Comparison of ENCODE assay signal across 8 cellular contexts in the genomic region with DNA sequence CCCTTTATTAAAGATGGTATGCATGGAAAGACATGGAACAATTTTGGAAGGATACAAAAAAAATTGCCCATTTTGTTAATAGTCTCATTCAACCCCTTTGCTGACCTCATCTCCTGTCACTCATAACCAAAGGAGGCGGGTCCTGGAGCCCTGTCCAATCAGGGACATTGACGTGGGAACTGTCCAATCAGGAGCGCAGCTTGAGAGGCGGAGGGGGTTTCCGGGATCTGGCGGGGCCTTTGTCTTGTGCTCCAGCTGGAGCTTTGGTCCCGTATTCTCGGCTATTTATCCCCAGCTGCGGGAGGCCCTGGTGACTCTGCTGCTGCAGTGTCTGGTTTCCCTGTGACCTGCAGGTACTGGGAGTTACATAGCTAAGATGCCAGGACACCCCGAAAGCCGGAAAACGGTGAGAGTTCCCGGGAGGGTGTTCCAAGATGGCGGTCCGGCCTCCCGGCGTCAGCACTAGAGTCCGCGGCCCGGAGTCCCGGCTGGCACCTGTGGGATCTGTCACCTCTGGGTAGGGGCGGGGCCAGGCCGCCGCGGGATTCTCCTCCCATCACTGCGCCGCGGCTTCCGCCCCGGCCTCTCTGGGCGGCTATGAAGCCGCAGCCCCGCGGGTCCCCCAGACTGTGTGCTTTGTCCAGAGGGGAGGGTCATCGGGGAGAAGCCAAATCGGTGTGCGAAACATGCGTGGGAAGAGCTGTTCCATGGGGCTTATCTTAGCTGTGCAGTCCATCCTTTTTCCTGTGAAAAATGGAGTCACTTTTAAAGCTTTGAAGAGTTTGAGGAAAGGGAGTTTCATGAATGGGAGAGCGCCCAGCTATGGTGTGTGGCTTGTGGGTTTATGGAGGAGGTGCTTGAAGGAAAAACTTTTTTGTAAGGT. TPM values are rescaled to one million over a fixed set of nuclear protein-coding genes. Genes with fewer than 3 reads are reported as not detected.
DNase-seq lines count a peak whose midpoint lies in the region; ATAC-seq and TF ChIP-seq lines count a peak whose summit lies in the region.

ZNF678 (plus strand) TSS at position 238 of the 883 bp plus-strand sequence. CDS start 87,436 bp downstream, outside the sequence.

- peak within 1 kb of the TSS; percentile 50 to 79 for H3K4me3 ChIP-seq in right atrium auricular region
- peak within 1 kb of the TSS; percentile 54 to 63 for H3K4me3 ChIP-seq in prostate gland
- H3K4me3 ChIP-seq in urinary bladder (ENCODE audit: low read depth, low read length) = peak within 1 kb of the TSS; percentile 63

- H3K36me3 ChIP-seq in right atrium auricular region (no peaks in the 10 kb centered on the region), prostate gland (no peaks in the 10 kb centered on the region), urinary bladder (ENCODE audit: insufficient read depth) (no peaks in the 10 kb centered on the region)

- H3K9me3 ChIP-seq in T-helper 17 cell (ENCODE audit: control insufficient read depth, low read length, poor library complexity, severe bottlenecking) (no peaks in the 10 kb centered on the region), right atrium auricular region (no peaks in the 10 kb centered on the region), prostate gland (no peaks in the 10 kb centered on the region)

- DNase-seq in NCI-H1694 treated with DMSO at 0.1 percent for 48 hours (lab: John Stamatoyannopoulos, UW) = peak; percentile 91
- DNase-seq in T-helper 17 cell = peak; percentile 63 to 74 (median 72)
- peak; percentile 15 to 94 (median 85) for DNase-seq in anterior cingulate cortex (lab: John Stamatoyannopoulos, UW)
- DNase-seq in right atrium auricular region (ENCODE audit: low spot score) = peak; percentile 96
- DNase-seq in prostate gland (ENCODE audit: low spot score) = peak; percentile 93

- H3K4me1 Mint-ChIP-seq in T-helper 17 cell = peaks cover 22% of the 10 kb centered on the region

- peak; percentile 96 for ATAC-seq in GM18499 (IDR thresholded peaks at IDR 0.05; ENCODE audit: insufficient read depth, unreplicated experiment)
- peak; percentile 96 for ATAC-seq in HG02938 (IDR thresholded peaks at IDR 0.05; ENCODE audit: unreplicated experiment)
- ATAC-seq in T-helper 17 cell = peak; percentile 95

- TF ChIP-seq CTCF in right atrium auricular region (IDR thresholded peaks at IDR 0.05) = no peak
- peak in 1 of 4 experiments; percentile 6 for TF ChIP-seq CTCF in prostate gland (IDR thresholded peaks at IDR 0.05)

- H3K27ac Mint-ChIP-seq in T-helper 17 cell = peak within 1 kb of the TSS; percentile 93

- H3K4me1 ChIP-seq in right atrium auricular region (peaks cover 0 to 15% of the 10 kb centered on the region in 2 donors), prostate gland (replicated peaks) (no peaks in the 10 kb centered on the region), urinary bladder (ENCODE audit: insufficient read depth) (no peaks in the 10 kb centered on the region)

- no peak for TF ChIP-seq POLR2A in prostate gland (IDR thresholded peaks at IDR 0.05)

- under 1% methylated on average over 39 of the region's 39 CpGs for WGBS in prostate gland
- WGBS in urinary bladder = under 1% methylated on average over 39 of the region's 39 CpGs

- peak within 1 kb of the TSS; percentile 93 for H3K4me3 Mint-ChIP-seq in T-helper 17 cell

- H3K27me3 Mint-ChIP-seq in T-helper 17 cell = peaks cover under 1% of the 10 kb centered on the region

- peak within 1 kb of the TSS; percentile 80 to 87 for H3K27ac ChIP-seq in right atrium auricular region
- peak within 1 kb of the TSS; percentile 88 to 93 for H3K27ac ChIP-seq in prostate gland
- peak within 1 kb of the TSS; percentile 87 for H3K27ac ChIP-seq in urinary bladder (ENCODE audit: low read depth)

- intact Hi-C loops in prostate gland (cut with DNase I) = loop anchor here (5.0 kb wide), 1 partner anchor 174 kb away; the partner anchor contains the start of genes JMJD4 and SNAP47

- H3K36me3 Mint-ChIP-seq in T-helper 17 cell (ENCODE audit: low read depth) = peaks cover 8% of the 10 kb centered on the region

- H3K27me3 ChIP-seq in right atrium auricular region (peaks cover 0 to 10% of the 10 kb centered on the region in 2 donors), prostate gland (replicated peaks; ENCODE audit: insufficient read depth) (no peaks in the 10 kb centered on the region)

RNA-seq across cellular contexts. Expression of gene ZNF678, which starts in this region (rescaled TPM):
- total RNA-seq in T-helper 17 cell (1 to 10 TPM; 5.5 to 7.3 TPM), right atrium auricular region (1 to 10 TPM; 2.7 to 3.3 TPM), prostate gland (10 to 100 TPM; 17.0 to 21.4 TPM), urinary bladder (54.9 TPM)
- 4.1 TPM for polyA plus RNA-seq in urinary bladder

Comparison
In these comparisons a context has a peak if more than half of its experiments do, and no peak if none do; other contexts are left out.
1. Peak in every context shown above with its lines: DNase-seq, ATAC-seq, H3K4me3 ChIP-seq and H3K27ac ChIP-seq.